21 cellular contexts compared by ENCODE assay signal in the genomic region with DNA sequence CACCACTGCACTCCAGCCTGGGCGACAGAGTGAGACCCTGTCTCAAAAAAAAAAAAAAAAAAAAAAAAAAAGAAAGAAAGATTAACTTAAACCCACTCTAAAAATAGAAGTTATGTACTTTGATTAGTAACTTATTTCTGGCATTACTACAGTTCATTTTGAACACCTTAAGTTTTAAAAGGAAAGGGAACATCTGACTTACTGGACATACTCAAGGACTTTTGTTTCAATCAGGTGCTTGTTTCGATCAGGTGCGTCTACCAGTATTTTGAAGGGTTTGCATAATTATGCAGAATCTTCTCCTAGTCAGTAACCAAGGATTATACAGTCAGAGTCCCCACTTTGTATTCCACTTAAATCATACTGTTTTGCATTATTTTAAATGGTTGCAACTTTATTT.
DNase-seq lines count a peak whose midpoint lies in the region; ATAC-seq, FAIRE-seq and TF ChIP-seq lines count a peak whose summit lies in the region.
"Had no signal": no experiment of that assay in that cellular context is flagged by ENCODE, and none has a peak within 500 bp of the region (broad histone marks: within the 10 kb centered on the region; RNA-seq: fewer than 3 reads in every experiment).

No MANE protein-coding gene starts in this region.

- TF ChIP-seq CTCF in MM.1S (IDR thresholded peaks at IDR 0.05; ENCODE audit: low read length), result no peak
- no peak for TF ChIP-seq CTCF in kidney (IDR thresholded peaks at IDR 0.05; ENCODE audit: borderline replicate concordance, extremely low read depth, insufficient read depth)
- no peak for TF ChIP-seq CTCF in pancreas (IDR thresholded peaks at IDR 0.05)
- no peak for TF ChIP-seq CTCF in upper lobe of right lung (IDR thresholded peaks at IDR 0.05)
- no peak for TF ChIP-seq CTCF in omental fat pad (IDR thresholded peaks at IDR 0.05)

- H3K27ac ChIP-seq in MM.1S (ENCODE audit: low read length) (peak overlapping the region; percentile 36; the same call in 1 of the 2 replicates), kidney (ENCODE audit: low read depth in 2 of 2, low read length in 2 of 2) (peak overlapping the region; percentile 73), pancreas (no peak overlapping the region), upper lobe of right lung (no peak overlapping the region)
- H3K27ac ChIP-seq: 22Rv1; A549; BLaER1 treated with 17β-estradiol and CSF1 and Interleukin-3, amounts not matched to agents 10 nM and 100 nM; C4-2B had no signal

- H3K9me2 ChIP-seq in MM.1S (replicated peaks; ENCODE audit: insufficient read depth, low read length), result no peaks in the 10 kb centered on the region

- H3K79me2 ChIP-seq in MM.1S (ENCODE audit: low read length), result no peaks in the 10 kb centered on the region

- no peaks in the 10 kb centered on the region for H4K20me1 ChIP-seq in MM.1S (ENCODE audit: insufficient read depth, low read length)
- H4K20me1 ChIP-seq: BLaER1 treated with 17β-estradiol and CSF1 and Interleukin-3, amounts not matched to agents 10 nM and 100 nM had no signal

- H3K9me3 ChIP-seq in MM.1S (replicated peaks; ENCODE audit: insufficient read depth, low read length), result no peaks in the 10 kb centered on the region
- no peaks in the 10 kb centered on the region for H3K9me3 ChIP-seq in kidney (ENCODE audit: control insufficient read depth in 1 of 2, low read length in 2 of 2)
- no peaks in the 10 kb centered on the region for H3K9me3 ChIP-seq in pancreas
- peaks cover 5% of the 10 kb centered on the region for H3K9me3 ChIP-seq in upper lobe of right lung

- no peak overlapping the region for H3K4me3 ChIP-seq in MM.1S (ENCODE audit: low read length)
- H3K4me3 ChIP-seq in kidney (ENCODE audit: low read length in 2 of 2), result peak overlapping the region; percentile 19 to 35
- no peak overlapping the region for H3K4me3 ChIP-seq in pancreas
- H3K4me3 ChIP-seq in upper lobe of right lung, result no peak overlapping the region
- H3K4me3 ChIP-seq: A549; BLaER1 treated with 17β-estradiol and CSF1 and Interleukin-3, amounts not matched to agents 10 nM and 100 nM had no signal

- peak overlapping the region; percentile 26; the same call in 1 of the 2 replicates for H3K4me2 ChIP-seq in MM.1S (ENCODE audit: low read depth, low read length)
- H3K4me2 ChIP-seq: A549; BLaER1 treated with 17β-estradiol and CSF1 and Interleukin-3, amounts not matched to agents 10 nM and 100 nM had no signal

- DNase-seq in MM.1S (peak; percentile 42), kidney (no peak), pancreas (no peak), upper lobe of right lung (no peak), omental fat pad (ENCODE audit: low spot score) (no peak)
- DNase-seq: AML-193; Caco-2; Calu3; CD4-positive, alpha-beta T cell; CD8-positive, alpha-beta T cell; DMS79 treated with DMSO at 0.1 percent for 48 hours; GF-D8 had no signal

- FAIRE-seq in kidney (lab: Jason Lieb, UNC) (no peak), pancreas (lab: Jason Lieb, UNC) (no peak)
- FAIRE-seq: A549, D721Med, G401.6, GM12891 had no signal

- H3K4me1 ChIP-seq in MM.1S (ENCODE audit: low read length), result peaks cover 32% of the 10 kb centered on the region
- H3K4me1 ChIP-seq in kidney (ENCODE audit: control insufficient read depth in 1 of 2, insufficient read depth in 1 of 2, low read depth in 1 of 2, low read length in 2 of 2), result peaks cover 8 to 14% of the 10 kb centered on the region in 2 donors
- peaks cover 11 to 18% (median 13%) of the 10 kb centered on the region in 3 donors for H3K4me1 ChIP-seq in pancreas
- H3K4me1 ChIP-seq in upper lobe of right lung, result peaks cover 2% of the 10 kb centered on the region
- H3K4me1 ChIP-seq: A549 had no signal

- ATAC-seq in pancreas (peak; percentile 58 to 68 (median 66)), upper lobe of right lung (peak; percentile 36), omental fat pad (ENCODE audit: low FRiP score) (no peak), GM18909 (IDR thresholded peaks at IDR 0.05; ENCODE audit: poor library complexity, unreplicated experiment) (no peak), esophagus mucosa (no peak)
- ATAC-seq: A549; CD8-positive, alpha-beta T cell had no signal

- WGBS in pancreas, 2 donors, result 35 to 39% methylated on average over 3 of the region's 3 CpGs

- H3K9ac ChIP-seq in MM.1S (ENCODE audit: low read length) (no peak overlapping the region), kidney (ENCODE audit: low read length in 2 of 2) (peak overlapping the region in 1 of 2 donors; percentile 48)
- H3K9ac ChIP-seq: BLaER1 treated with 17β-estradiol and CSF1 and Interleukin-3, amounts not matched to agents 10 nM and 100 nM had no signal

- peaks cover 2% of the 10 kb centered on the region; the same call in 1 of the 2 replicates for H3F3A ChIP-seq in MM.1S (ENCODE audit: insufficient read depth, low read length)

- H3K27me3 ChIP-seq in MM.1S (replicated peaks; ENCODE audit: insufficient read depth, low read length), result no peaks in the 10 kb centered on the region
- no peaks in the 10 kb centered on the region for H3K27me3 ChIP-seq in pancreas
- H3K27me3 ChIP-seq in upper lobe of right lung, result no peaks in the 10 kb centered on the region
- H3K27me3 ChIP-seq: BLaER1 treated with 17β-estradiol and CSF1 and Interleukin-3, amounts not matched to agents 10 nM and 100 nM had no signal

- intact Hi-C loops in kidney (cut with DNase I) (no loop called here), pancreas (cut with DNase I) (no loop called here), upper lobe of right lung (cut with DNase I) (no loop called here)

- no peaks in the 10 kb centered on the region for H3K36me3 ChIP-seq in MM.1S (replicated peaks; ENCODE audit: insufficient read depth, low read length)
- no peaks in the 10 kb centered on the region for H3K36me3 ChIP-seq in kidney (ENCODE audit: control insufficient read depth in 1 of 2, insufficient read depth in 2 of 2, low read length in 2 of 2)
- H3K36me3 ChIP-seq in pancreas, result no peaks in the 10 kb centered on the region
- H3K36me3 ChIP-seq in upper lobe of right lung, result no peaks in the 10 kb centered on the region

- H2AFZ ChIP-seq in MM.1S (ENCODE audit: low read length), result no peak overlapping the region

Comparison
In these comparisons a context has a peak if more than half of its experiments do, and no peak if none do; other contexts are left out.
1. H3K27ac ChIP-seq: peak in MM.1S (single experiment) and kidney (2 of 2); none in pancreas (0 of 4) and upper lobe of right lung (single experiment).
2. H3K4me3 ChIP-seq: peak in kidney (2 of 2); none in MM.1S (single experiment), pancreas (0 of 4) and upper lobe of right lung (single experiment).
3. ATAC-seq: peak in pancreas (4 of 4) and upper lobe of right lung (single experiment); none in omental fat pad (single experiment), GM18909 (single experiment) and esophagus mucosa (single experiment).